Comparison of ENCODE assay signal across 29 cellular contexts in genomic region chr20:49858076-49858565, GRCh38.
"Had no signal": no experiment of that assay in that cellular context is flagged by ENCODE, and none has a peak within 500 bp of the region (broad histone marks: within the 10 kb centered on the region; RNA-seq: fewer than 3 reads in every experiment).

No MANE protein-coding gene starts in this region.

- H3K27me3 Mint-ChIP-seq: activated B cell treated with CpG ODN at 0.5 μM for 24 hours; activated CD8-positive, alpha-beta T cell treated with anti-CD3 and anti-CD28 coated beads for 36 hours; activated T-helper 17 cell treated with anti-CD3 and anti-CD28 coated beads, Interleukin-2, amount 50 U/mL, for 72 hours; central memory CD8-positive, alpha-beta T cell; stimulated activated naive B cell treated with anti-CD40 and anti-IgM and Interleukin-4, amounts not matched to agents 10 μg/mL and 1 μg/mL and 100 μg/mL, for 72 hours had no signal

- H3K27me3 ChIP-seq: breast epithelium, colonic mucosa, stomach had no signal

- H3K9me3 ChIP-seq: breast epithelium, colonic mucosa, left ventricle myocardium inferior, mucosa of descending colon, stomach had no signal

- DNase-seq: activated B cell treated with CpG ODN at 0.5 μM for 24 hours; activated CD4-positive, alpha-beta T cell treated with anti-CD3 and anti-CD28 coated beads, Interleukin-2, amount 50 U/mL, for 1 hour; activated CD8-positive, alpha-beta T cell treated with anti-CD3 and anti-CD28 coated beads for 36 hours; activated gamma-delta T cell treated with Interleukin-2 at 50 U/mL for 16 hours; activated naive CD4-positive, alpha-beta T cell treated with anti-CD3 and anti-CD28 coated beads, Interleukin-2, amount 50 U/mL, for 16 hours; activated T-cell treated with anti-CD3 and anti-CD28 coated beads, Interleukin-2, amount 50 U/mL, for 4 hours; amniotic stem cell; colonic mucosa; islet precursor cell; left ventricle myocardium inferior; mesendoderm; mucosa of descending colon; retina; stimulated activated CD4-positive, alpha-beta T cell treated with anti-CD3 and anti-CD28 coated beads, Interleukin-1b, Interleukin-23, amount 100 ng/mL, for 48 hours; stimulated activated CD4-positive, alpha-beta T cell treated with anti-CD3 and anti-CD28 coated beads, Interleukin-4, amount 100 ng/mL, for 4 hours; stimulated activated CD8-positive, alpha-beta memory T cell treated with anti-CD3 and anti-CD28 coated beads, Interleukin-4, amount 100 ng/mL, for 48 hours; stimulated activated naive B cell treated with anti-CD40 and anti-IgM and Interleukin-4, amounts not matched to agents 10 μg/mL and 1 μg/mL and 100 μg/mL, for 72 hours; stomach had no signal

- H3K36me3 ChIP-seq: breast epithelium, colonic mucosa had no signal

- H3K9me3 Mint-ChIP-seq: activated B cell treated with CpG ODN at 0.5 μM for 24 hours; activated CD8-positive, alpha-beta T cell treated with anti-CD3 and anti-CD28 coated beads for 36 hours; activated T-cell treated with anti-CD3 and anti-CD28 coated beads, Interleukin-2, amount 50 U/mL, for 4 hours; activated T-helper 17 cell treated with anti-CD3 and anti-CD28 coated beads, Interleukin-2, amount 50 U/mL, for 72 hours; central memory CD8-positive, alpha-beta T cell; nephron; stimulated activated naive B cell treated with anti-CD40 and anti-IgM and Interleukin-4, amounts not matched to agents 10 μg/mL and 1 μg/mL and 100 μg/mL, for 72 hours; T-helper 2 cell treated with Interferon-gamma antibody and Interleukin-4, amounts not matched to agents 5 μg/mL and 100 μg/mL, for 36 hours had no signal

- H3K4me1 ChIP-seq: breast epithelium, colonic mucosa had no signal

- H3K27ac Mint-ChIP-seq: activated B cell treated with CpG ODN at 0.5 μM for 24 hours; activated CD8-positive, alpha-beta T cell treated with anti-CD3 and anti-CD28 coated beads for 36 hours; activated T-helper 17 cell treated with anti-CD3 and anti-CD28 coated beads, Interleukin-2, amount 50 U/mL, for 72 hours; nephron; stimulated activated naive B cell treated with anti-CD40 and anti-IgM and Interleukin-4, amounts not matched to agents 10 μg/mL and 1 μg/mL and 100 μg/mL, for 72 hours; T-helper 2 cell treated with Interferon-gamma antibody and Interleukin-4, amounts not matched to agents 5 μg/mL and 100 μg/mL, for 36 hours had no signal

- H3K4me1 Mint-ChIP-seq: activated B cell treated with CpG ODN at 0.5 μM for 24 hours; central memory CD8-positive, alpha-beta T cell; nephron; stimulated activated naive B cell treated with anti-CD40 and anti-IgM and Interleukin-4, amounts not matched to agents 10 μg/mL and 1 μg/mL and 100 μg/mL, for 72 hours had no signal

- H3K4me3 Mint-ChIP-seq: activated B cell treated with CpG ODN at 0.5 μM for 24 hours; activated CD8-positive, alpha-beta T cell treated with anti-CD3 and anti-CD28 coated beads for 36 hours; activated T-cell treated with anti-CD3 and anti-CD28 coated beads, Interleukin-2, amount 50 U/mL, for 4 hours; activated T-helper 17 cell treated with anti-CD3 and anti-CD28 coated beads, Interleukin-2, amount 50 U/mL, for 72 hours; central memory CD8-positive, alpha-beta T cell; nephron; stimulated activated naive B cell treated with anti-CD40 and anti-IgM and Interleukin-4, amounts not matched to agents 10 μg/mL and 1 μg/mL and 100 μg/mL, for 72 hours; T-helper 2 cell treated with Interferon-gamma antibody and Interleukin-4, amounts not matched to agents 5 μg/mL and 100 μg/mL, for 36 hours had no signal

- H3K4me2 ChIP-seq: smooth muscle cell had no signal

- ATAC-seq: activated CD8-positive, alpha-beta T cell treated with anti-CD3 and anti-CD28 coated beads for 36 hours; activated T-cell treated with anti-CD3 and anti-CD28 coated beads, Interleukin-2, amount 50 U/mL, for 4 hours; activated T-helper 17 cell treated with anti-CD3 and anti-CD28 coated beads, Interleukin-2, amount 50 U/mL, for 72 hours; mucosa of descending colon; sciatic nerve; stimulated activated naive B cell treated with anti-CD40 and anti-IgM and Interleukin-4, amounts not matched to agents 10 μg/mL and 1 μg/mL and 100 μg/mL, for 72 hours had no signal

- H3K27ac ChIP-seq: breast epithelium, colonic mucosa, left ventricle myocardium inferior, stomach had no signal

- H3K4me3 ChIP-seq: breast epithelium, colonic mucosa, left ventricle myocardium inferior, lung, mucosa of descending colon, smooth muscle cell, stomach had no signal

- FAIRE-seq: endothelial cell of umbilical vein, frontal cortex, urothelium cell line had no signal
